In the genomic region with DNA sequence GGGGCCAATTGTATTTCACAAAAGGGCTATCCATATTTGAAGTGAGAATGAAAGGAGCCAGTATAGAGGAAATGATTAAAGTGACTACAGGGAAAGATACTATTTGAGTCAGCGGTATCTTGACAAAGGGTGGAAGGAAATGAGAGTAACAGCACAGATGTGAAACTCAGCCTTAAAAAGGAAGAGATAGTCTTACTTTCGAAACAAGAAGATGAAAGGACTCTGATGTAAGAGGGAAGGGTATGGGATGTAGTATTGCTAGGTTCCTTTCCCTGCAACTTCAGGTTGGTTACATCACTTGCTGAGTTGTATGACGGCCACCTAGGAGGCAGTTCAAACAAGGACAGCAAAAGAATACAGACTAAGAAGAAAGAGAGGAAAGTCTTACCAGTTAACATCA, we compare ENCODE assay signal across 8 cellular contexts. TPM values are rescaled to one million over a fixed set of nuclear protein-coding genes. Genes with fewer than 3 reads are reported as not detected.
DNase-seq lines count a peak whose midpoint lies in the region; ATAC-seq and TF ChIP-seq lines count a peak whose summit lies in the region.

No MANE protein-coding gene starts in this region.

- peaks cover 40% of the 10 kb centered on the region for H3K4me1 Mint-ChIP-seq in activated naive CD8-positive, alpha-beta T cell treated with anti-CD3 and anti-CD28 coated beads, Interleukin-2, amount 50 U/mL, for 24 hours

- no peaks in the 10 kb centered on the region for H3K9me3 ChIP-seq in upper lobe of right lung

- H3K27me3 ChIP-seq in upper lobe of right lung = no peaks in the 10 kb centered on the region

- intact Hi-C loops in upper lobe of right lung (cut with DNase I) = no loop called here

- no peaks in the 10 kb centered on the region for H3K4me1 ChIP-seq in upper lobe of right lung

- H3K36me3 Mint-ChIP-seq in activated naive CD8-positive, alpha-beta T cell treated with anti-CD3 and anti-CD28 coated beads, Interleukin-2, amount 50 U/mL, for 24 hours (ENCODE audit: low read depth) = peaks cover 39% of the 10 kb centered on the region

- H3K27me3 Mint-ChIP-seq in activated naive CD8-positive, alpha-beta T cell treated with anti-CD3 and anti-CD28 coated beads, Interleukin-2, amount 50 U/mL, for 24 hours = no peaks in the 10 kb centered on the region

- peak overlapping the region; percentile 44 for H3K4me3 Mint-ChIP-seq in activated naive CD8-positive, alpha-beta T cell treated with anti-CD3 and anti-CD28 coated beads, Interleukin-2, amount 50 U/mL, for 24 hours

- H3K9me3 Mint-ChIP-seq in activated naive CD8-positive, alpha-beta T cell treated with anti-CD3 and anti-CD28 coated beads, Interleukin-2, amount 50 U/mL, for 24 hours = no peaks in the 10 kb centered on the region

- peak overlapping the region; percentile 91 for H3K27ac Mint-ChIP-seq in activated naive CD8-positive, alpha-beta T cell treated with anti-CD3 and anti-CD28 coated beads, Interleukin-2, amount 50 U/mL, for 24 hours

- TF ChIP-seq CTCF in GM10266 (IDR thresholded peaks at IDR 0.05; ENCODE audit: control insufficient read depth, insufficient read depth, low read depth, missing control alignments) = no peak
- TF ChIP-seq CTCF in upper lobe of right lung (IDR thresholded peaks at IDR 0.05) = no peak

- H3K27ac ChIP-seq in upper lobe of right lung = no peak overlapping the region

- ATAC-seq in GM21447 (IDR thresholded peaks at IDR 0.05; ENCODE audit: unreplicated experiment) (peak; percentile 99), HG03558 (IDR thresholded peaks at IDR 0.05; ENCODE audit: extremely low read depth, unreplicated experiment) (peak; percentile 98), upper lobe of right lung (peak; percentile 76)
- peak; percentile 96 for ATAC-seq in activated naive CD8-positive, alpha-beta T cell treated with anti-CD3 and anti-CD28 coated beads, Interleukin-2, amount 50 U/mL, for 24 hours

- DNase-seq in GM10266 (ENCODE audit: extremely low spot score) (peak; percentile 46), upper lobe of right lung (no peak), NCI-H748 (lab: John Stamatoyannopoulos, UW; ENCODE audit: unreplicated experiment) (no peak), NCI-H2029 treated with DMSO at 0.1 percent for 48 hours (lab: John Stamatoyannopoulos, UW) (no peak), NCI-H510A treated with DMSO at 0.1 percent for 48 hours (lab: John Stamatoyannopoulos, UW) (no peak)
- DNase-seq in activated naive CD8-positive, alpha-beta T cell treated with anti-CD3 and anti-CD28 coated beads, Interleukin-2, amount 50 U/mL, for 24 hours = no peak

- no peak overlapping the region for H3K4me3 ChIP-seq in upper lobe of right lung

- H3K36me3 ChIP-seq in upper lobe of right lung = peaks cover 10% of the 10 kb centered on the region

RNA-seq across cellular contexts. Expression of a gene that starts 13.7 kb away (rescaled TPM):
- total RNA-seq in upper lobe of right lung = 23.7 TPM

RNA-seq across cellular contexts. Expression of a gene that starts 14.9 kb away (rescaled TPM):
- total RNA-seq in upper lobe of right lung = 5.7 TPM

RNA-seq across cellular contexts. Expression of a gene that starts 52.2 kb away (rescaled TPM):
- total RNA-seq in upper lobe of right lung = 18.2 TPM
